Comparison of ENCODE assay signal across 9 cellular contexts in the genomic region with DNA sequence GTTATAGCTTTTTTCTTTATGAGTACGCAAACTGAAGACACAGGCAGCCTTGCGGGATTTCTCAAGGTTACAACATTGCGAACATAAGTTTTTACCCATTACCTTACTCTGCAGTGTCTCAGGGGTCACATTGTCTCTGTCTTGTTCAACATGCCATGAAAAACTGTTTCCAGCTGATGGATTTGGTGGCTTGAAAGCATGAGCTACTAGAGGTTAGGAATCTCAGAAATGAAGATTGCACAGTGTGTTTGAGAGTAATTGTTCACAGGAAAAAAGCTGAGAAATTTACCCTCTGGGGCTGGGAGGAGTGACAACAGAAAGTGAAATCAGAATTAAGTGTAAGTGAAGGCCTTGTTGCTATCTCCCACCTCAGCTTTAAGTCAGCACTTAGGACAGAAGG.
"Had no signal": no experiment of that assay in that cellular context is flagged by ENCODE, and none has a peak within 500 bp of the region (broad histone marks: within the 10 kb centered on the region; RNA-seq: fewer than 3 reads in every experiment).

No MANE protein-coding gene starts in this region.

- H3K4me3 Mint-ChIP-seq: HFFc6, IgD-negative memory B cell had no signal

- ATAC-seq: HCT116, HepG2 had no signal

- H3K4me1 ChIP-seq: HAP-1 had no signal

- H3K9ac ChIP-seq: GM23248 had no signal

- DNase-seq: GM23248, H7, HFFc6, KBM-7 had no signal

- H3K27ac ChIP-seq: GM23248, HL-60 had no signal

- H3K4me3 ChIP-seq: GM23248, HAP-1 had no signal

- H2AFZ ChIP-seq: GM23248 had no signal

- H3K27me3 Mint-ChIP-seq: IgD-negative memory B cell had no signal

- FAIRE-seq: HepG2 had no signal

- H3K9me3 ChIP-seq: HAP-1 had no signal

- H3K36me3 Mint-ChIP-seq: IgD-negative memory B cell had no signal

- H3K36me3 ChIP-seq: HAP-1 had no signal

- H3K4me1 Mint-ChIP-seq: IgD-negative memory B cell had no signal

- H3K27ac Mint-ChIP-seq: HFFc6, IgD-negative memory B cell had no signal
